Comparison of ENCODE assay signal across 1 cellular context in the genomic region with DNA sequence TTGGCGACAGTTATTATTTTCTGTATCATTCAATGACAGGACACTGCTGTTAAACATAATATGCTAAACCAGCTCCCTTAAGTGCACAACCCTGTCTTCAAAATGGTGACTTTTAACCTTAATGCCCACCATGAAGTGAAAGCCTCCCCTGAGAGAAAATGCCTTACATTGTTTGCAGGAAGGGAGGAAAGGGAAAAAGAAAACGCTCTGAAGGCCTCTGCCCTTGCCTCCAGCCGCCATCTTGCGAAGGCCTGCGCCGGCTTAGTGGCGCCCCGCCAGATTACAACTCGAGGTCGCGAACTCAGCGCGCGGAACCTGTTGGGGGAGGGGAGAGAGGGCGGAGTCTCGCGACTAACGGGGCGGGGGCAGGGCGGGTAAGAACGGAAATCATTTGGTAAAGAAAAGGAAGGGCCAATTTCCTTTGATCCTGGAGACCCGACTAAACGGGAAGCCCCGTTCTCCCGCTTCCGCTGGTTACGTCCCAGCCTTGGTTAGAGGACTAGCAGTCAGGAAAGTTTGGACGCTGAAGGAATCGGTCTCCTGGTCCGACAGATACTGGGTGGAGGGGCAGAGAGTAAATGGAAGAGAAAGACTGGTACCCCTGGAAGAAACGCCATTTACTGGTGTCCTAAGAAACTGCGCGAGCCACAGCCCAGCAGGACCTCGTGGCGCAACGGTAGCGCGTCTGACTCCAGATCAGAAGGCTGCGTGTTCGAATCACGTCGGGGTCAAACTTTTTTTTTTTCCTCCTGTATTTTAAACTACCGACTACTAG.
TF ChIP-seq lines count a peak whose summit lies in the region.

No MANE protein-coding gene starts in this region.

TF ChIP-seq in HEK293, 187 proteins besides CTCF, POLR2A, EP300 and RAD21 (continued from another document and continues in another):
- TF ChIP-seq, protein P1, sequence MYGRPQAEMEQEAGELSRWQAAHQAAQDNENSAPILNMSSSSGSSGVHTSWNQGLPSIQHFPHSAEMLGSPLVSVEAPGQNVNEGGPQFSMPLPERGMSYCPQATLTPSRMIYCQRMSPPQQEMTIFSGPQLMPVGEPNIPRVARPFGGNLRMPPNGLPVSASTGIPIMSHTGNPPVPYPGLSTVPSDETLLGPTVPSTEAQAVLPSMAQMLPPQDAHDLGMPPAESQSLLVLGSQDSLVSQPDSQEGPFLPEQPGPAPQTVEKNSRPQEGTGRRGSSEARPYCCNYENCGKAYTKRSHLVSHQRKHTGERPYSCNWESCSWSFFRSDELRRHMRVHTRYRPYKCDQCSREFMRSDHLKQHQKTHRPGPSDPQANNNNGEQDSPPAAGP (tag by site-specific recombination; IDR thresholded peaks at IDR 0.05), result peak; percentile 75
- peak; percentile 67 for TF ChIP-seq ZNF341 (tag by site-specific recombination; IDR thresholded peaks at IDR 0.05; ENCODE audit: low read depth)
- TF ChIP-seq KLF16 (tag by site-specific recombination; IDR thresholded peaks at IDR 0.05), result 0 out of 2 replicates have a peak, but pooled peaks have one; percentile 45
- TF ChIP-seq, protein P2, sequence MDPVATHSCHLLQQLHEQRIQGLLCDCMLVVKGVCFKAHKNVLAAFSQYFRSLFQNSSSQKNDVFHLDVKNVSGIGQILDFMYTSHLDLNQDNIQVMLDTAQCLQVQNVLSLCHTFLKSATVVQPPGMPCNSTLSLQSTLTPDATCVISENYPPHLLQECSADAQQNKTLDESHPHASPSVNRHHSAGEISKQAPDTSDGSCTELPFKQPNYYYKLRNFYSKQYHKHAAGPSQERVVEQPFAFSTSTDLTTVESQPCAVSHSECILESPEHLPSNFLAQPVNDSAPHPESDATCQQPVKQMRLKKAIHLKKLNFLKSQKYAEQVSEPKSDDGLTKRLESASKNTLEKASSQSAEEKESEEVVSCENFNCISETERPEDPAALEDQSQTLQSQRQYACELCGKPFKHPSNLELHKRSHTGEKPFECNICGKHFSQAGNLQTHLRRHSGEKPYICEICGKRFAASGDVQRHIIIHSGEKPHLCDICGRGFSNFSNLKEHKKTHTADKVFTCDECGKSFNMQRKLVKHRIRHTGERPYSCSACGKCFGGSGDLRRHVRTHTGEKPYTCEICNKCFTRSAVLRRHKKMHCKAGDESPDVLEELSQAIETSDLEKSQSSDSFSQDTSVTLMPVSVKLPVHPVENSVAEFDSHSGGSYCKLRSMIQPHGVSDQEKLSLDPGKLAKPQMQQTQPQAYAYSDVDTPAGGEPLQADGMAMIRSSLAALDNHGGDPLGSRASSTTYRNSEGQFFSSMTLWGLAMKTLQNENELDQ (tag by site-specific recombination; IDR thresholded peaks at IDR 0.05; ENCODE audit: low read depth), result no peak
- TF ChIP-seq MYNN (tag by site-specific recombination; IDR thresholded peaks at IDR 0.05; ENCODE audit: borderline replicate concordance), result no peak
- TF ChIP-seq ZNF155 (tag by site-specific recombination; IDR thresholded peaks at IDR 0.05), result no peak
- TF ChIP-seq ZNF791 (tag by site-specific recombination; IDR thresholded peaks at IDR 0.05), result no peak
- TF ChIP-seq ZNF184 (tag by site-specific recombination; IDR thresholded peaks at IDR 0.05), result peak; percentile 87
- TF ChIP-seq ZNF391 (tag by site-specific recombination; IDR thresholded peaks at IDR 0.05; ENCODE audit: borderline replicate concordance, low read depth), result peak; percentile 79; the same call in 1 of the 2 replicates
- TF ChIP-seq ZNF211 (tag by site-specific recombination; IDR thresholded peaks at IDR 0.05; ENCODE audit: low read depth), result no peak
- no peak for TF ChIP-seq ZNF16 (tag by site-specific recombination; IDR thresholded peaks at IDR 0.05; ENCODE audit: low read depth)
- TF ChIP-seq, protein P3, sequence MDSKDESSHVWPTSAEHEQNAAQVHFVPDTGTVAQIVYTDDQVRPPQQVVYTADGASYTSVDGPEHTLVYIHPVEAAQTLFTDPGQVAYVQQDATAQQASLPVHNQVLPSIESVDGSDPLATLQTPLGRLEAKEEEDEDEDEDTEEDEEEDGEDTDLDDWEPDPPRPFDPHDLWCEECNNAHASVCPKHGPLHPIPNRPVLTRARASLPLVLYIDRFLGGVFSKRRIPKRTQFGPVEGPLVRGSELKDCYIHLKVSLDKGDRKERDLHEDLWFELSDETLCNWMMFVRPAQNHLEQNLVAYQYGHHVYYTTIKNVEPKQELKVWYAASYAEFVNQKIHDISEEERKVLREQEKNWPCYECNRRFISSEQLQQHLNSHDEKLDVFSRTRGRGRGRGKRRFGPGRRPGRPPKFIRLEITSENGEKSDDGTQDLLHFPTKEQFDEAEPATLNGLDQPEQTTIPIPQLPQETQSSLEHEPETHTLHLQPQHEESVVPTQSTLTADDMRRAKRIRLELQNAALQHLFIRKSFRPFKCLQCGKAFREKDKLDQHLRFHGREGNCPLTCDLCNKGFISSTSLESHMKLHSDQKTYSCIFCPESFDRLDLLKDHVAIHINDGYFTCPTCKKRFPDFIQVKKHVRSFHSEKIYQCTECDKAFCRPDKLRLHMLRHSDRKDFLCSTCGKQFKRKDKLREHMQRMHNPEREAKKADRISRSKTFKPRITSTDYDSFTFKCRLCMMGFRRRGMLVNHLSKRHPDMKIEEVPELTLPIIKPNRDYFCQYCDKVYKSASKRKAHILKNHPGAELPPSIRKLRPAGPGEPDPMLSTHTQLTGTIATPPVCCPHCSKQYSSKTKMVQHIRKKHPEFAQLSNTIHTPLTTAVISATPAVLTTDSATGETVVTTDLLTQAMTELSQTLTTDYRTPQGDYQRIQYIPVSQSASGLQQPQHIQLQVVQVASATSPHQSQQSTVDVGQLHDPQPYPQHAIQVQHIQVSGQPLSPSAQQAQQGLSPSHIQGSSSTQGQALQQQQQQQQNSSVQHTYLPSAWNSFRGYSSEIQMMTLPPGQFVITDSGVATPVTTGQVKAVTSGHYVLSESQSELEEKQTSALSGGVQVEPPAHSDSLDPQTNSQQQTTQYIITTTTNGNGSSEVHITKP (tag by site-specific recombination; IDR thresholded peaks at IDR 0.05), result peak; percentile 35; the same call in 1 of the 2 replicates
- TF ChIP-seq ZNF610 (tag by site-specific recombination; IDR thresholded peaks at IDR 0.05; ENCODE audit: borderline replicate concordance), result peak; percentile 76
- peak; percentile 95 for TF ChIP-seq BCL11B (tag by site-specific recombination; IDR thresholded peaks at IDR 0.05; ENCODE audit: low read depth)
- no peak; the same call in 1 of the 2 replicates for TF ChIP-seq ZNF148 (tag by site-specific recombination; IDR thresholded peaks at IDR 0.05; ENCODE audit: borderline replicate concordance)
- TF ChIP-seq YY1 (tag by site-specific recombination; IDR thresholded peaks at IDR 0.05), result peak; percentile 92
- TF ChIP-seq KLF8 (tag by site-specific recombination; IDR thresholded peaks at IDR 0.05), result peak; percentile 76
- TF ChIP-seq ZNF221 (tag by site-specific recombination; IDR thresholded peaks at IDR 0.05; ENCODE audit: borderline replicate concordance), result 0 out of 2 replicates have a peak, but pooled peaks have one; percentile 76
- TF ChIP-seq ZNF2 (tag by site-specific recombination; IDR thresholded peaks at IDR 0.05), result peak; percentile 82
- no peak for TF ChIP-seq ZNF112 (tag by site-specific recombination; IDR thresholded peaks at IDR 0.05)
- TF ChIP-seq RBAK (tag by site-specific recombination; IDR thresholded peaks at IDR 0.05), result no peak; the same call in 1 of the 2 replicates
- TF ChIP-seq ZNF24 (tag by site-specific recombination; IDR thresholded peaks at IDR 0.05), result 0 out of 2 replicates have a peak, but pooled peaks have one; percentile 86
- peak; percentile 45 for TF ChIP-seq ZNF501 (tag by site-specific recombination; IDR thresholded peaks at IDR 0.05)
- TF ChIP-seq ZBTB21 (tag by site-specific recombination; IDR thresholded peaks at IDR 0.05), result peak; percentile 69
- TF ChIP-seq ZNF629 (tag by site-specific recombination; IDR thresholded peaks at IDR 0.05), result peak; percentile 68
- no peak for TF ChIP-seq ZNF416 (tag by site-specific recombination; IDR thresholded peaks at IDR 0.05)
- TF ChIP-seq ZBTB20 (tag by site-specific recombination; IDR thresholded peaks at IDR 0.05), result no peak
- TF ChIP-seq ZXDB (tag by site-specific recombination; IDR thresholded peaks at IDR 0.05), result peak; percentile 98
- TF ChIP-seq ZNF555 (tag by site-specific recombination; conservative IDR thresholded peaks at IDR 0.05), result no peak
- no peak for TF ChIP-seq ZNF169 (tag by site-specific recombination; IDR thresholded peaks at IDR 0.05)
- peak; percentile 74 for TF ChIP-seq SP2 (tag by site-specific recombination; IDR thresholded peaks at IDR 0.05)
- no peak for TF ChIP-seq ZNF776 (tag by site-specific recombination; IDR thresholded peaks at IDR 0.05; ENCODE audit: borderline replicate concordance)
- TF ChIP-seq, protein P4, sequence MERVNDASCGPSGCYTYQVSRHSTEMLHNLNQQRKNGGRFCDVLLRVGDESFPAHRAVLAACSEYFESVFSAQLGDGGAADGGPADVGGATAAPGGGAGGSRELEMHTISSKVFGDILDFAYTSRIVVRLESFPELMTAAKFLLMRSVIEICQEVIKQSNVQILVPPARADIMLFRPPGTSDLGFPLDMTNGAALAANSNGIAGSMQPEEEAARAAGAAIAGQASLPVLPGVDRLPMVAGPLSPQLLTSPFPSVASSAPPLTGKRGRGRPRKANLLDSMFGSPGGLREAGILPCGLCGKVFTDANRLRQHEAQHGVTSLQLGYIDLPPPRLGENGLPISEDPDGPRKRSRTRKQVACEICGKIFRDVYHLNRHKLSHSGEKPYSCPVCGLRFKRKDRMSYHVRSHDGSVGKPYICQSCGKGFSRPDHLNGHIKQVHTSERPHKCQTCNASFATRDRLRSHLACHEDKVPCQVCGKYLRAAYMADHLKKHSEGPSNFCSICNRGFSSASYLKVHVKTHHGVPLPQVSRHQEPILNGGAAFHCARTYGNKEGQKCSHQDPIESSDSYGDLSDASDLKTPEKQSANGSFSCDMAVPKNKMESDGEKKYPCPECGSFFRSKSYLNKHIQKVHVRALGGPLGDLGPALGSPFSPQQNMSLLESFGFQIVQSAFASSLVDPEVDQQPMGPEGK (tag by site-specific recombination; IDR thresholded peaks at IDR 0.05), result peak; percentile 65; the same call in 1 of the 2 replicates
- TF ChIP-seq ZNF302 (tag by site-specific recombination; IDR thresholded peaks at IDR 0.05; ENCODE audit: low read depth), result no peak
- peak; percentile 11; the same call in 1 of the 2 replicates for TF ChIP-seq ZNF449 (tag by site-specific recombination; IDR thresholded peaks at IDR 0.05)
- TF ChIP-seq ZNF10 (tag by site-specific recombination; IDR thresholded peaks at IDR 0.05), result peak; percentile 98
- peak; percentile 59 for TF ChIP-seq ZNF510 (tag by site-specific recombination; IDR thresholded peaks at IDR 0.05; ENCODE audit: insufficient replicate concordance)
- TF ChIP-seq ZNF548 (tag by site-specific recombination; IDR thresholded peaks at IDR 0.05), result no peak
- TF ChIP-seq ELK4 (IDR thresholded peaks at IDR 0.05; ENCODE audit: borderline replicate concordance, low read depth, low read length), result no peak
- no peak for TF ChIP-seq HOXD13 (CRISPR knock-in tag; IDR thresholded peaks at IDR 0.05; ENCODE audit: borderline replicate concordance)
- peak; percentile 13 for TF ChIP-seq KLF10 (tag by site-specific recombination; IDR thresholded peaks at IDR 0.05)
- peak; percentile 96 for TF ChIP-seq ZNF366 (tag by site-specific recombination; conservative IDR thresholded peaks at IDR 0.05)
- TF ChIP-seq SCRT2 (tag by site-specific recombination; IDR thresholded peaks at IDR 0.05), result peak; percentile 90
- TF ChIP-seq ZNF76 (tag by site-specific recombination; IDR thresholded peaks at IDR 0.05; ENCODE audit: borderline replicate concordance, low read depth), result peak; percentile 11; the same call in 1 of the 2 replicates
- peak; percentile 83; the same call in 1 of the 2 replicates for TF ChIP-seq OVOL3 (tag by site-specific recombination; IDR thresholded peaks at IDR 0.05)
- TF ChIP-seq ZEB2 (tag by site-specific recombination; IDR thresholded peaks at IDR 0.05), result peak; percentile 87
